In genomic region chr20:35902545-35902941, GRCh38 we compare ENCODE assay signal across 16 cellular contexts. TPM values are rescaled to one million over a fixed set of nuclear protein-coding genes. Genes with fewer than 3 reads are reported as not detected.
DNase-seq lines count a peak whose midpoint lies in the region; ATAC-seq, FAIRE-seq and TF ChIP-seq lines count a peak whose summit lies in the region.
"Had no signal": no experiment of that assay in that cellular context is flagged by ENCODE, and none has a peak within 500 bp of the region (broad histone marks: within the 10 kb centered on the region; RNA-seq: fewer than 3 reads in every experiment).

No MANE protein-coding gene starts in this region.

- H3K9ac ChIP-seq in mammary epithelial cell (ENCODE audit: insufficient read depth, low read length) (no peak overlapping the region), keratinocyte (ENCODE audit: control insufficient read depth, extremely low read depth, insufficient read depth, low read length) (no peak overlapping the region)

- H3K9me3 ChIP-seq in AG04450 (ENCODE audit: control insufficient read depth, insufficient read depth, low read length) (no peaks in the 10 kb centered on the region), mammary epithelial cell (replicated peaks; ENCODE audit: insufficient read depth, low read length) (no peaks in the 10 kb centered on the region), keratinocyte (ENCODE audit: control insufficient read depth, low read depth, low read length) (no peaks in the 10 kb centered on the region), left ventricle myocardium inferior (replicated peaks) (no peaks in the 10 kb centered on the region)
- H3K9me3 ChIP-seq: gastroesophageal sphincter, uterus had no signal

- H3K4me1 ChIP-seq in mammary epithelial cell (ENCODE audit: insufficient read depth, low read length) (peaks cover 13% of the 10 kb centered on the region), keratinocyte (ENCODE audit: control insufficient read depth, extremely low read depth, insufficient read depth, low read length) (peaks cover 13% of the 10 kb centered on the region), left ventricle myocardium inferior (peaks cover 24% of the 10 kb centered on the region)
- H3K4me1 ChIP-seq: gastroesophageal sphincter, uterus had no signal

- H3K4me3 ChIP-seq in AG04450 (ENCODE audit: low read depth, low read length) (no peak overlapping the region), mammary epithelial cell (replicated peaks in 1 of 3; ENCODE audit: insufficient read depth in 1 of 3, low read depth in 2 of 3, low read length in 3 of 3) (no peak overlapping the region), keratinocyte (ENCODE audit: control insufficient read depth in 2 of 3, extremely low read depth in 1 of 3, insufficient read depth in 2 of 3, low read depth in 1 of 3, low read length in 3 of 3) (no peak overlapping the region), left ventricle myocardium inferior (no peak overlapping the region)
- H3K4me3 ChIP-seq: gastroesophageal sphincter, uterus had no signal

- DNase-seq in AG04450 (ENCODE audit: low read depth, low spot score), result no peak
- DNase-seq in OCI-M1 (lab: John Stamatoyannopoulos, UW), result peak; percentile 71
- DNase-seq in mammary epithelial cell, result peak; percentile 48
- no peak for DNase-seq in keratinocyte (ENCODE audit: low read depth, low spot score)
- DNase-seq in NCI-H2029 treated with DMSO at 0.1 percent for 48 hours (lab: John Stamatoyannopoulos, UW), result no peak
- DNase-seq in NCI-H82 treated with DMSO at 0.1 percent for 48 hours (lab: John Stamatoyannopoulos, UW; ENCODE audit: unreplicated experiment), result no peak
- DNase-seq in left ventricle myocardium inferior, result no peak
- DNase-seq: activated effector memory CD4-positive, alpha-beta T cell treated with Interleukin-2 at 50 U/mL for 16 hours; H9; NCI-H2107; right cardiac atrium; stimulated activated CD4-positive, alpha-beta T cell treated with anti-CD3 and anti-CD28 coated beads, Interleukin-1b, Interleukin-23, amount 100 ng/mL, for 48 hours; T-helper 17 cell; uterus had no signal

- 97% methylated on average over 3 of the region's 3 CpGs for WGBS in mammary epithelial cell (ENCODE audit: low coverage, missing lambda C conversion rate)

- BruUV-seq in mammary epithelial cell (replicated peaks; lab: Mats Ljungman, UMichigan), result no TSS peak

- H4K20me1 ChIP-seq in mammary epithelial cell (ENCODE audit: insufficient read depth, low read length) (no peaks in the 10 kb centered on the region), keratinocyte (ENCODE audit: control insufficient read depth, extremely low read depth, insufficient read depth, low read length) (peaks cover 5% of the 10 kb centered on the region)

- peaks cover 2% of the 10 kb centered on the region for H3K9me1 ChIP-seq in keratinocyte (ENCODE audit: control insufficient read depth, extremely low read depth, insufficient read depth, low read length)

- CTCF ChIA-PET in AG04450 (lab: Charles Lee) (no interaction called here), mammary epithelial cell (lab: Charles Lee; ENCODE audit: low non-redundant PET) (interaction anchor here (0.7 kb wide), 2 partner anchors 18 to 296 kb away, joined by 4 to 6 read pairs; no protein-coding TSS in a partner anchor)

- H3K36me3 ChIP-seq in mammary epithelial cell (ENCODE audit: insufficient read depth, low read length), result peaks cover 4% of the 10 kb centered on the region
- peaks cover 6 to 19% of the 10 kb centered on the region in 2 experiments for H3K36me3 ChIP-seq in keratinocyte (ENCODE audit: control insufficient read depth in 2 of 2, extremely low read depth in 1 of 2, insufficient read depth in 2 of 2, low read length in 2 of 2)
- H3K36me3 ChIP-seq in left ventricle myocardium inferior, result peaks cover 17% of the 10 kb centered on the region
- H3K36me3 ChIP-seq: uterus had no signal

- no peak overlapping the region for H2AFZ ChIP-seq in mammary epithelial cell (ENCODE audit: low read depth, low read length)
- H2AFZ ChIP-seq in keratinocyte (ENCODE audit: control insufficient read depth, low read length), result no peak overlapping the region

- H3K27ac ChIP-seq in AG04450 (ENCODE audit: low read depth, low read length) (peak overlapping the region; percentile 85), mammary epithelial cell (ENCODE audit: insufficient read depth, low read depth, low read length) (no peak overlapping the region), keratinocyte (ENCODE audit: control insufficient read depth, insufficient read depth, low read length) (peak overlapping the region; percentile 13), left ventricle myocardium inferior (replicated peaks) (no peak overlapping the region)
- H3K27ac ChIP-seq: gastroesophageal sphincter, uterus had no signal

- in situ Hi-C loops in mammary epithelial cell (cut with MboI; ENCODE audit: low sequenced_read_pairs in 2 of 2), result no loop called here

- dilution Hi-C loops in mammary epithelial cell (cut with HindIII; ENCODE audit: low sequenced_read_pairs), result no loop called here
- dilution Hi-C loops in keratinocyte (cut with MboI; ENCODE audit: extremely low pct_ligation_motif_present, low sequenced_read_pairs), result no loop called here

- TF ChIP-seq CTCF in AG04450 (IDR thresholded peaks at IDR 0.05; ENCODE audit: low read depth, low read length), result no peak
- no peak for TF ChIP-seq CTCF in mammary epithelial cell (conservative IDR thresholded peaks at IDR 0.05 in 1 of 2, IDR thresholded peaks at IDR 0.05 in 1 of 2; ENCODE audit: extremely low read depth in 1 of 2, insufficient read depth in 1 of 2, low read depth in 1 of 2, low read length in 2 of 2)
- no peak for TF ChIP-seq CTCF in keratinocyte (optimal IDR thresholded peaks at IDR 0.05 in 1 of 3, IDR thresholded peaks at IDR 0.05 in 1 of 3, conservative IDR thresholded peaks at IDR 0.05 in 1 of 3; ENCODE audit: extremely low read depth in 1 of 3, insufficient read depth in 2 of 3, low read length in 3 of 3)
- no peak for TF ChIP-seq CTCF in left ventricle myocardium inferior (IDR thresholded peaks at IDR 0.05; ENCODE audit: borderline replicate concordance)

- no peaks in the 10 kb centered on the region for H3K27me3 ChIP-seq in AG04450 (ENCODE audit: control insufficient read depth, insufficient read depth, low read length)
- H3K27me3 ChIP-seq in mammary epithelial cell (ENCODE audit: insufficient read depth, low read length), result no peaks in the 10 kb centered on the region
- no peaks in the 10 kb centered on the region for H3K27me3 ChIP-seq in keratinocyte (ENCODE audit: control insufficient read depth, extremely low read depth, insufficient read depth, low read length)
- no peaks in the 10 kb centered on the region for H3K27me3 ChIP-seq in left ventricle myocardium inferior (ENCODE audit: low read depth)
- H3K27me3 ChIP-seq: gastroesophageal sphincter, uterus had no signal

- H3K79me2 ChIP-seq in mammary epithelial cell (ENCODE audit: insufficient read depth, low read length), result peaks cover 9% of the 10 kb centered on the region
- H3K79me2 ChIP-seq in keratinocyte (ENCODE audit: control insufficient read depth, insufficient read depth, low read length), result peaks cover 3% of the 10 kb centered on the region

- FAIRE-seq in keratinocyte (lab: Jason Lieb, UNC), result no peak

- H3K4me2 ChIP-seq in mammary epithelial cell (ENCODE audit: insufficient read depth, low read depth, low read length) (no peak overlapping the region), keratinocyte (ENCODE audit: control insufficient read depth, extremely low read depth, insufficient read depth, low read depth, low read length) (no peak overlapping the region)

- POLR2A ChIA-PET in AG04450 (lab: Yijun Ruan, JAX), result interaction anchor here (0.6 to 1.1 kb wide), 2 partner anchors 37 to 161 kb away, joined by 6 read pairs; partner anchors contain the start of gene RBM39

- intact Hi-C loops in mammary epithelial cell (cut with micrococcal nuclease) (no loop called here), left ventricle myocardium inferior (cut with micrococcal nuclease) (no loop called here)

- no peak for ATAC-seq in GM21737 (IDR thresholded peaks at IDR 0.05; ENCODE audit: unreplicated experiment)
- ATAC-seq: gastroesophageal sphincter, T-helper 17 cell had no signal

RNA-seq across cellular contexts. Expression of gene SCAND1, which starts 51.8 kb away (rescaled TPM):
- polyA plus RNA-seq in AG04450 (2011; rRNA removed) (7.4 and 11.1 TPM in 2 replicates), mammary epithelial cell (17.4 TPM), keratinocyte (5.8 to 11.7 TPM (median 10.5 TPM) in 3 replicates)
- 2.5 and 3.0 TPM in 2 replicates for polyA minus RNA-seq in AG04450 (2011; rRNA and poly(A)+ RNA removed)
- total RNA-seq in mammary epithelial cell (10 to 100 TPM; 41.5 to 46.3 TPM), left ventricle myocardium inferior (40.0 TPM)
- polyA minus RNA-seq in mammary epithelial cell (2.1 TPM), keratinocyte (1.0 to 4.0 TPM (median 3.1 TPM) in 3 replicates)
- 2.2 TPM for polyA plus RNA-seq in keratinocyte (2011; ENCODE audit: low read depth)
- 9.5 and 27.0 TPM in 2 replicates for polyA plus RNA-seq in keratinocyte (2011; cell fraction: cytosol; rRNA removed)
- polyA plus RNA-seq in keratinocyte (2011; cell fraction: nucleus; rRNA removed), result 9.2 and 13.0 TPM in 2 replicates
- polyA plus RNA-seq in keratinocyte (2012; ENCODE audit: low replicate concordance), result 12.4 and 25.7 TPM in 2 replicates
- 42.2 TPM for polyA minus RNA-seq in keratinocyte (2011; cell fraction: cytosol; rRNA and poly(A)+ RNA removed)
- polyA minus RNA-seq in keratinocyte (2011; cell fraction: nucleus; rRNA and poly(A)+ RNA removed), result 3.3 and 3.7 TPM in 2 replicates

Comparison
In these comparisons a context has a peak if more than half of its experiments do, and no peak if none do; other contexts are left out.
1. DNase-seq: peak in OCI-M1 (single experiment) and mammary epithelial cell (single experiment); none in AG04450 (single experiment), keratinocyte (single experiment), NCI-H2029 treated with DMSO at 0.1 percent for 48 hours (single experiment), NCI-H82 treated with DMSO at 0.1 percent for 48 hours (single experiment) and left ventricle myocardium inferior (single experiment).
2. H3K27ac ChIP-seq: peak in AG04450 (single experiment) and keratinocyte (single experiment); none in mammary epithelial cell (single experiment) and left ventricle myocardium inferior (single experiment).